In the genomic region with DNA sequence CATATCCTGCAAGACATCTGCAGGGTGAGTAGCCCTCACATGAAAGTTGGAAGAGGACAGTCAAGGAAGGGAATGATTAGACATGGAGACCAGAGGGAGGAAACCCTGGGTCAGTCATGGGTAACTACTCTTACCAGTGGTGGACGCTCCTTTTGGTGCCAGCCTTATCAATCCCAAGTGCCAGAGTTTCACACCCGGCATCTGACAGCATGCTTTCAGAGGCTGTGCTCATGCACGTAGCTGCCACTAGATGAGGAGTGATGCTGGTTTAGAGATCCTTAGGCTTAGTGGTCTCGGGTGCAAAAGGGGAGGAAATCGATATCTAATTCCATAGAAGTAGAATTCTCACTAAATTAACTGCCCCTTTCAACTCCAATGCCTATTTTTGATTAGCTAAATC, we compare ENCODE assay signal across 29 cellular contexts.
"Had no signal": no experiment of that assay in that cellular context is flagged by ENCODE, and none has a peak within 500 bp of the region (broad histone marks: within the 10 kb centered on the region; RNA-seq: fewer than 3 reads in every experiment).

No MANE protein-coding gene starts in this region.

- H3K9me3 ChIP-seq: colonic mucosa, gastrocnemius medialis, mucosa of descending colon, neutrophil, prostate gland, right lobe of liver, suprapubic skin, tibial nerve, upper lobe of left lung had no signal

- DNase-seq: central memory CD4-positive, alpha-beta T cell; colonic mucosa; dermis blood vessel endothelial cell; effector memory CD4-positive, alpha-beta T cell; erythroblast; foreskin fibroblast; gastrocnemius medialis; head of caudate nucleus; mesenchymal stem cell; mucosa of descending colon; naive B cell; right lobe of liver; stimulated activated CD4-positive, alpha-beta T cell treated with anti-CD3 and anti-CD28 coated beads, Interleukin-12 subunit alpha, Interleukin-12 subunit beta, amount 100 ng/mL, for 4 hours; stimulated activated CD4-positive, alpha-beta T cell treated with anti-CD3 and anti-CD28 coated beads, Interleukin-1b, Interleukin-23, amount 100 ng/mL, for 48 hours; stimulated activated CD4-positive, alpha-beta T cell treated with anti-CD3 and anti-CD28 coated beads, Interleukin-4, amount 100 ng/mL, for 1 hour; stimulated activated CD8-positive, alpha-beta memory T cell treated with anti-CD3 and anti-CD28 coated beads, Interleukin-4, amount 100 ng/mL, for 48 hours; stimulated activated naive CD4-positive, alpha-beta T cell; stimulated activated naive CD8-positive, alpha-beta T cell treated with anti-CD3 and anti-CD28 coated beads, Interleukin-15, amount 100 ng/mL, for 72 hours had no signal

- H3K4me3 ChIP-seq: colonic mucosa, gastrocnemius medialis, mucosa of descending colon, prostate gland, right lobe of liver, smooth muscle cell, suprapubic skin, tibial nerve, upper lobe of left lung had no signal

- H3K27ac Mint-ChIP-seq: mesothelial cell of epicardium; naive B cell; natural killer cell treated with Interleukin-12 subunit alpha and Interleukin-12 subunit beta and Interleukin-15 and Interleukin-18, amount 100 ng/mL, for 72 hours; stimulated activated naive CD8-positive, alpha-beta T cell treated with anti-CD3 and anti-CD28 coated beads, Interleukin-15, amount 100 ng/mL, for 72 hours had no signal

- H3K4me1 ChIP-seq: colonic mucosa, gastrocnemius medialis, parathyroid adenoma, prostate gland, right lobe of liver, suprapubic skin had no signal

- H3K9me3 Mint-ChIP-seq: mesothelial cell of epicardium; natural killer cell treated with Interleukin-12 subunit alpha and Interleukin-12 subunit beta and Interleukin-15 and Interleukin-18, amount 100 ng/mL, for 72 hours; neural crest cell; stimulated activated naive CD8-positive, alpha-beta T cell treated with anti-CD3 and anti-CD28 coated beads, Interleukin-15, amount 100 ng/mL, for 72 hours had no signal

- ATAC-seq: gastrocnemius medialis; left lobe of liver; mucosa of descending colon; right lobe of liver; stimulated activated naive CD8-positive, alpha-beta T cell treated with anti-CD3 and anti-CD28 coated beads, Interleukin-15, amount 100 ng/mL, for 72 hours had no signal

- H3K4me1 Mint-ChIP-seq: naive B cell; neural crest cell; stimulated activated naive CD8-positive, alpha-beta T cell treated with anti-CD3 and anti-CD28 coated beads, Interleukin-15, amount 100 ng/mL, for 72 hours had no signal

- H3K27ac ChIP-seq: colonic mucosa, gastrocnemius medialis, neutrophil, parathyroid adenoma, prostate gland, right lobe of liver, suprapubic skin, tibial nerve, upper lobe of left lung had no signal

- H3K36me3 ChIP-seq: colonic mucosa, gastrocnemius medialis, neutrophil, prostate gland, right lobe of liver, suprapubic skin, tibial nerve, upper lobe of left lung had no signal

- H3K27me3 ChIP-seq: colonic mucosa, gastrocnemius medialis, neutrophil, right lobe of liver, suprapubic skin, tibial nerve, upper lobe of left lung had no signal

- H3K36me3 Mint-ChIP-seq: mesothelial cell of epicardium; naive B cell; natural killer cell treated with Interleukin-12 subunit alpha and Interleukin-12 subunit beta and Interleukin-15 and Interleukin-18, amount 100 ng/mL, for 72 hours had no signal

- H3K4me3 Mint-ChIP-seq: mesothelial cell of epicardium; natural killer cell treated with Interleukin-12 subunit alpha and Interleukin-12 subunit beta and Interleukin-15 and Interleukin-18, amount 100 ng/mL, for 72 hours; neural crest cell; stimulated activated naive CD8-positive, alpha-beta T cell treated with anti-CD3 and anti-CD28 coated beads, Interleukin-15, amount 100 ng/mL, for 72 hours had no signal
